1 cellular context compared by ENCODE assay signal in the genomic region with DNA sequence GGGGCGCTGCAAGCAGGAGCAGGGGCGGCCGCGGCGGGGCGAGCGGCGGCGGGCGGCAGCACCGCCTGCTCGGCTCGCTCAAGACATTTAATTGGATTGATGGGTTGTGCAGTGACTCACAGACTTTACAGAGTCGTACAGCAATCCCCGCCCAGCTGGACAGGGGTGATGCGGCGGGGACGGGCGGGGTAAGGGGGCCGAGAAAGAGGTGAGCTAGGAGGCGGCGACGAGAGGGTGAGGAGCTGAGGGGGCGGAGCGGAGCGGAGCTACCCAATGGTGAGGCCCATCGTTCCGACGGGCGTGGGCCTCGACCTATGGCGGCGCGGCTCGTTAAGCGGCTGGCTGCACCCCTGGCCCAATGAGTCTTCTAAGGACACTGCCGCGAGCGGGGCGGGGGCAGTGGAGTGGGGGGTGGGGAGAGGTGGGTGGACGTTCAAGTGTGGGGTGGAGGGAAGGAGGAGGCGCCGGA.
TF ChIP-seq lines count a peak whose summit lies in the region.

No MANE protein-coding gene starts in this region.

TF ChIP-seq in HepG2, 621 proteins besides CTCF, POLR2A, EP300 and RAD21 (continued from another document and continues in another):
- TF ChIP-seq, protein P1, sequence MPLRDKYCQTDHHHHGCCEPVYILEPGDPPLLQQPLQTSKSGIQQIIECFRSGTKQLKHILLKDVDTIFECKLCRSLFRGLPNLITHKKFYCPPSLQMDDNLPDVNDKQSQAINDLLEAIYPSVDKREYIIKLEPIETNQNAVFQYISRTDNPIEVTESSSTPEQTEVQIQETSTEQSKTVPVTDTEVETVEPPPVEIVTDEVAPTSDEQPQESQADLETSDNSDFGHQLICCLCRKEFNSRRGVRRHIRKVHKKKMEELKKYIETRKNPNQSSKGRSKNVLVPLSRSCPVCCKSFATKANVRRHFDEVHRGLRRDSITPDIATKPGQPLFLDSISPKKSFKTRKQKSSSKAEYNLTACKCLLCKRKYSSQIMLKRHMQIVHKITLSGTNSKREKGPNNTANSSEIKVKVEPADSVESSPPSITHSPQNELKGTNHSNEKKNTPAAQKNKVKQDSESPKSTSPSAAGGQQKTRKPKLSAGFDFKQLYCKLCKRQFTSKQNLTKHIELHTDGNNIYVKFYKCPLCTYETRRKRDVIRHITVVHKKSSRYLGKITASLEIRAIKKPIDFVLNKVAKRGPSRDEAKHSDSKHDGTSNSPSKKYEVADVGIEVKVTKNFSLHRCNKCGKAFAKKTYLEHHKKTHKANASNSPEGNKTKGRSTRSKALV (CRISPR knock-in tag; IDR thresholded peaks at IDR 0.05), result no peak; the same call in 1 of the 2 replicates
- TF ChIP-seq SPEN (CRISPR knock-in tag; IDR thresholded peaks at IDR 0.05; ENCODE audit: low read depth) (peak; percentile 43; the same call in 1 of the 2 replicates), GZF1 (CRISPR knock-in tag; IDR thresholded peaks at IDR 0.05) (no peak), TBX2 (CRISPR knock-in tag; IDR thresholded peaks at IDR 0.05; ENCODE audit: borderline replicate concordance) (no peak; the same call in 1 of the 2 replicates), ZNF3 (CRISPR knock-in tag; IDR thresholded peaks at IDR 0.05) (0 out of 2 replicates have a peak, but pooled peaks have one; percentile 28), MEIS2 (CRISPR knock-in tag; IDR thresholded peaks at IDR 0.05) (peak; percentile 87), RXRB (CRISPR knock-in tag; IDR thresholded peaks at IDR 0.05; ENCODE audit: borderline replicate concordance) (peak; percentile 60; the same call in 1 of the 2 replicates), ZNF652 (CRISPR knock-in tag; IDR thresholded peaks at IDR 0.05; ENCODE audit: borderline replicate concordance, low read depth) (peak; percentile 79), ZNF292 (CRISPR knock-in tag; IDR thresholded peaks at IDR 0.05; ENCODE audit: borderline replicate concordance, low read depth) (no peak), NCOA2 (CRISPR knock-in tag; IDR thresholded peaks at IDR 0.05) (no peak; the same call in 1 of the 2 replicates), CCDC6 (CRISPR knock-in tag; IDR thresholded peaks at IDR 0.05) (peak; percentile 81), SKIL (CRISPR knock-in tag; IDR thresholded peaks at IDR 0.05; ENCODE audit: borderline replicate concordance) (0 out of 2 replicates have a peak, but pooled peaks have one; percentile 68), NR2F1 (CRISPR knock-in tag; IDR thresholded peaks at IDR 0.05) (no peak), MED8 (CRISPR knock-in tag; IDR thresholded peaks at IDR 0.05; ENCODE audit: insufficient replicate concordance) (peak; percentile 60), ZBTB7B (CRISPR knock-in tag; IDR thresholded peaks at IDR 0.05) (0 out of 2 replicates have a peak, but pooled peaks have one; percentile 37), ZNF556 (CRISPR knock-in tag; IDR thresholded peaks at IDR 0.05; ENCODE audit: borderline replicate concordance) (no peak), POLR2G (IDR thresholded peaks at IDR 0.05; ENCODE audit: low read depth, low read length) (peak; percentile 73), TIGD3 (CRISPR knock-in tag; IDR thresholded peaks at IDR 0.05; ENCODE audit: borderline replicate concordance) (no peak), IRF9 (CRISPR knock-in tag; IDR thresholded peaks at IDR 0.05; ENCODE audit: borderline replicate concordance) (peak; percentile 46; the same call in 1 of the 2 replicates), ZNF431 (CRISPR knock-in tag; IDR thresholded peaks at IDR 0.05; ENCODE audit: borderline replicate concordance, low read depth) (no peak), ERF (CRISPR knock-in tag; IDR thresholded peaks at IDR 0.05) (peak; percentile 46), SALL1 (CRISPR knock-in tag; IDR thresholded peaks at IDR 0.05) (peak; percentile 87), CREB1 (IDR thresholded peaks at IDR 0.05) (peak; percentile 84), CREB1 (CRISPR knock-in tag; IDR thresholded peaks at IDR 0.05) (peak; percentile 30; the same call in 1 of the 2 replicates), ZBTB38 (CRISPR knock-in tag; IDR thresholded peaks at IDR 0.05) (peak; percentile 64; the same call in 1 of the 2 replicates), NFYB (CRISPR knock-in tag; IDR thresholded peaks at IDR 0.05) (0 out of 2 replicates have a peak, but pooled peaks have one; percentile 88), PAXIP1 (CRISPR knock-in tag; conservative IDR thresholded peaks at IDR 0.05) (no peak; the same call in 1 of the 2 replicates), HOMEZ (CRISPR knock-in tag; IDR thresholded peaks at IDR 0.05; ENCODE audit: low read depth) (peak; percentile 17; the same call in 1 of the 2 replicates)
- TF ChIP-seq, protein P2, sequence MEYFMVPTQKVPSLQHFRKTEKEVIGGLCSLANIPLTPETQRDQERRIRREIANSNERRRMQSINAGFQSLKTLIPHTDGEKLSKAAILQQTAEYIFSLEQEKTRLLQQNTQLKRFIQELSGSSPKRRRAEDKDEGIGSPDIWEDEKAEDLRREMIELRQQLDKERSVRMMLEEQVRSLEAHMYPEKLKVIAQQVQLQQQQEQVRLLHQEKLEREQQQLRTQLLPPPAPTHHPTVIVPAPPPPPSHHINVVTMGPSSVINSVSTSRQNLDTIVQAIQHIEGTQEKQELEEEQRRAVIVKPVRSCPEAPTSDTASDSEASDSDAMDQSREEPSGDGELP (IDR thresholded peaks at IDR 0.05; ENCODE audit: borderline replicate concordance, low read depth), result peak; percentile 92
- TF ChIP-seq, protein P3, sequence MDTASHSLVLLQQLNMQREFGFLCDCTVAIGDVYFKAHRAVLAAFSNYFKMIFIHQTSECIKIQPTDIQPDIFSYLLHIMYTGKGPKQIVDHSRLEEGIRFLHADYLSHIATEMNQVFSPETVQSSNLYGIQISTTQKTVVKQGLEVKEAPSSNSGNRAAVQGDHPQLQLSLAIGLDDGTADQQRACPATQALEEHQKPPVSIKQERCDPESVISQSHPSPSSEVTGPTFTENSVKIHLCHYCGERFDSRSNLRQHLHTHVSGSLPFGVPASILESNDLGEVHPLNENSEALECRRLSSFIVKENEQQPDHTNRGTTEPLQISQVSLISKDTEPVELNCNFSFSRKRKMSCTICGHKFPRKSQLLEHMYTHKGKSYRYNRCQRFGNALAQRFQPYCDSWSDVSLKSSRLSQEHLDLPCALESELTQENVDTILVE (CRISPR knock-in tag; IDR thresholded peaks at IDR 0.05), result peak; percentile 23
- TF ChIP-seq, protein P4, sequence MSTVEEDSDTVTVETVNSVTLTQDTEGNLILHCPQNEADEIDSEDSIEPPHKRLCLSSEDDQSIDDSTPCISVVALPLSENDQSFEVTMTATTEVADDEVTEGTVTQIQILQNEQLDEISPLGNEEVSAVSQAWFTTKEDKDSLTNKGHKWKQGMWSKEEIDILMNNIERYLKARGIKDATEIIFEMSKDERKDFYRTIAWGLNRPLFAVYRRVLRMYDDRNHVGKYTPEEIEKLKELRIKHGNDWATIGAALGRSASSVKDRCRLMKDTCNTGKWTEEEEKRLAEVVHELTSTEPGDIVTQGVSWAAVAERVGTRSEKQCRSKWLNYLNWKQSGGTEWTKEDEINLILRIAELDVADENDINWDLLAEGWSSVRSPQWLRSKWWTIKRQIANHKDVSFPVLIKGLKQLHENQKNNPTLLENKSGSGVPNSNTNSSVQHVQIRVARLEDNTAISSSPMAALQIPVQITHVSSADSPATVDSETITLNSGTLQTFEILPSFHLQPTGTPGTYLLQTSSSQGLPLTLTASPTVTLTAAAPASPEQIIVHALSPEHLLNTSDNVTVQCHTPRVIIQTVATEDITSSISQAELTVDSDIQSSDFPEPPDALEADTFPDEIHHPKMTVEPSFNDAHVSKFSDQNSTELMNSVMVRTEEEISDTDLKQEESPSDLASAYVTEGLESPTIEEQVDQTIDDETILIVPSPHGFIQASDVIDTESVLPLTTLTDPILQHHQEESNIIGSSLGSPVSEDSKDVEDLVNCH (CRISPR knock-in tag; IDR thresholded peaks at IDR 0.05), result no peak
- TF ChIP-seq, protein P5, sequence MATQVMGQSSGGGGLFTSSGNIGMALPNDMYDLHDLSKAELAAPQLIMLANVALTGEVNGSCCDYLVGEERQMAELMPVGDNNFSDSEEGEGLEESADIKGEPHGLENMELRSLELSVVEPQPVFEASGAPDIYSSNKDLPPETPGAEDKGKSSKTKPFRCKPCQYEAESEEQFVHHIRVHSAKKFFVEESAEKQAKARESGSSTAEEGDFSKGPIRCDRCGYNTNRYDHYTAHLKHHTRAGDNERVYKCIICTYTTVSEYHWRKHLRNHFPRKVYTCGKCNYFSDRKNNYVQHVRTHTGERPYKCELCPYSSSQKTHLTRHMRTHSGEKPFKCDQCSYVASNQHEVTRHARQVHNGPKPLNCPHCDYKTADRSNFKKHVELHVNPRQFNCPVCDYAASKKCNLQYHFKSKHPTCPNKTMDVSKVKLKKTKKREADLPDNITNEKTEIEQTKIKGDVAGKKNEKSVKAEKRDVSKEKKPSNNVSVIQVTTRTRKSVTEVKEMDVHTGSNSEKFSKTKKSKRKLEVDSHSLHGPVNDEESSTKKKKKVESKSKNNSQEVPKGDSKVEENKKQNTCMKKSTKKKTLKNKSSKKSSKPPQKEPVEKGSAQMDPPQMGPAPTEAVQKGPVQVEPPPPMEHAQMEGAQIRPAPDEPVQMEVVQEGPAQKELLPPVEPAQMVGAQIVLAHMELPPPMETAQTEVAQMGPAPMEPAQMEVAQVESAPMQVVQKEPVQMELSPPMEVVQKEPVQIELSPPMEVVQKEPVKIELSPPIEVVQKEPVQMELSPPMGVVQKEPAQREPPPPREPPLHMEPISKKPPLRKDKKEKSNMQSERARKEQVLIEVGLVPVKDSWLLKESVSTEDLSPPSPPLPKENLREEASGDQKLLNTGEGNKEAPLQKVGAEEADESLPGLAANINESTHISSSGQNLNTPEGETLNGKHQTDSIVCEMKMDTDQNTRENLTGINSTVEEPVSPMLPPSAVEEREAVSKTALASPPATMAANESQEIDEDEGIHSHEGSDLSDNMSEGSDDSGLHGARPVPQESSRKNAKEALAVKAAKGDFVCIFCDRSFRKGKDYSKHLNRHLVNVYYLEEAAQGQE (IDR thresholded peaks at IDR 0.05; ENCODE audit: borderline replicate concordance in 1 of 2, low read depth in 1 of 2, low read length in 2 of 2), result peak in 1 of 2 experiments; percentile 69; a peak in 1 of 4 replicates
- TF ChIP-seq, protein P6, sequence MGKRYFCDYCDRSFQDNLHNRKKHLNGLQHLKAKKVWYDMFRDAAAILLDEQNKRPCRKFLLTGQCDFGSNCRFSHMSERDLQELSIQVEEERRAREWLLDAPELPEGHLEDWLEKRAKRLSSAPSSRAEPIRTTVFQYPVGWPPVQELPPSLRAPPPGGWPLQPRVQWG (CRISPR knock-in tag; IDR thresholded peaks at IDR 0.05; ENCODE audit: borderline replicate concordance, low read depth), result no peak
